ENCODE assay signal across 18 cellular contexts in genomic region chr2:234480337-234480736, GRCh38.
"Had no signal": no experiment of that assay in that cellular context is flagged by ENCODE, and none has a peak within 500 bp of the region (broad histone marks: within the 10 kb centered on the region; RNA-seq: fewer than 3 reads in every experiment).

No MANE protein-coding gene starts in this region.

- H3K27me3 ChIP-seq: foreskin keratinocyte, stomach, transverse colon had no signal

- H3K27ac Mint-ChIP-seq: endodermal cell had no signal

- H3K4me1 Mint-ChIP-seq: endodermal cell had no signal

- H3K4me1 ChIP-seq: transverse colon had no signal

- H3K27ac ChIP-seq: coronary artery, foreskin keratinocyte, neutrophil, stomach, thoracic aorta, transverse colon had no signal

- DNase-seq: effector CD4-positive, alpha-beta T cell; erythroblast; foreskin keratinocyte; left colon; left ventricle myocardium superior; mesendoderm; naive B cell; posterior cingulate gyrus; stimulated activated naive CD4-positive, alpha-beta T cell; stomach; substantia nigra; transverse colon had no signal

- H3K4me3 Mint-ChIP-seq: endodermal cell, naive B cell had no signal

- H3K4me3 ChIP-seq: coronary artery, lung, stomach, thoracic aorta, transverse colon had no signal

- H3K36me3 Mint-ChIP-seq: naive B cell had no signal

- H3K9me3 ChIP-seq: neutrophil, stomach, thoracic aorta, transverse colon had no signal

- H3K9me3 Mint-ChIP-seq: endodermal cell, naive B cell had no signal

- ATAC-seq: foreskin keratinocyte, left colon, left ventricle myocardium superior, sciatic nerve had no signal

- H3K36me3 ChIP-seq: neutrophil, stomach, thoracic aorta, transverse colon had no signal
